In genomic region chr9:13144176-13144820, GRCh38 we compare ENCODE assay signal across 27 cellular contexts.
DNase-seq lines count a peak whose midpoint lies in the region; ATAC-seq and TF ChIP-seq lines count a peak whose summit lies in the region.
"Had no signal": no experiment of that assay in that cellular context is flagged by ENCODE, and none has a peak within 500 bp of the region (broad histone marks: within the 10 kb centered on the region; RNA-seq: fewer than 3 reads in every experiment).

No MANE protein-coding gene starts in this region.

- no peak overlapping the region for H3K4me3 ChIP-seq in dorsolateral prefrontal cortex
- H3K4me3 ChIP-seq: PC-9, skin epidermis, stomach had no signal

- H3K9me3 Mint-ChIP-seq in nephron: no peaks in the 10 kb centered on the region
- peaks cover 3% of the 10 kb centered on the region for H3K9me3 Mint-ChIP-seq in activated CD4-positive, alpha-beta memory T cell treated with anti-CD3 and anti-CD28 coated beads, Interleukin-2, amount 10 ng/mL, durations not matched to agents 7 days and 5 days

- H3K4me3 Mint-ChIP-seq in nephron: no peak overlapping the region
- H3K4me3 Mint-ChIP-seq in activated CD4-positive, alpha-beta memory T cell treated with anti-CD3 and anti-CD28 coated beads, Interleukin-2, amount 10 ng/mL, durations not matched to agents 7 days and 5 days: no peak overlapping the region
- H3K4me3 Mint-ChIP-seq: B cell, natural killer cell had no signal

- TF ChIP-seq CTCF in dorsolateral prefrontal cortex (IDR thresholded peaks at IDR 0.05 in 54 of 56, conservative IDR thresholded peaks at IDR 0.05 in 2 of 56; ENCODE audit: low read depth in 1 of 56, partially characterized antibody in 56 of 56) (no peak), nephron (IDR thresholded peaks at IDR 0.05; ENCODE audit: unreplicated experiment in 3 of 3) (no peak)

- H3K27ac Mint-ChIP-seq in nephron: peak overlapping the region; percentile 28 to 79 (median 46)
- H3K27ac Mint-ChIP-seq in activated CD4-positive, alpha-beta memory T cell treated with anti-CD3 and anti-CD28 coated beads, Interleukin-2, amount 10 ng/mL, durations not matched to agents 7 days and 5 days: no peak overlapping the region
- H3K27ac Mint-ChIP-seq: B cell, natural killer cell had no signal

- intact Hi-C loops in dorsolateral prefrontal cortex (cut with DNase I): loop anchor here in 1 of 2 donors (10.0 kb wide), 1 partner anchor 131 kb away; the partner anchor contains the start of gene MPDZ

- peaks cover 53% of the 10 kb centered on the region for H3K4me1 Mint-ChIP-seq in nephron
- H3K4me1 Mint-ChIP-seq in activated CD4-positive, alpha-beta memory T cell treated with anti-CD3 and anti-CD28 coated beads, Interleukin-2, amount 10 ng/mL, durations not matched to agents 7 days and 5 days: no peaks in the 10 kb centered on the region
- H3K4me1 Mint-ChIP-seq: B cell, natural killer cell had no signal

- no peak for ATAC-seq in left lobe of liver
- ATAC-seq: HCT116, natural killer cell had no signal

- peak; percentile 23 for DNase-seq in DMS 273 (lab: John Stamatoyannopoulos, UW; ENCODE audit: unreplicated experiment)
- DNase-seq in DMS 273 treated with DMSO at 0.1 percent for 48 hours (lab: John Stamatoyannopoulos, UW): no peak
- DNase-seq in dorsolateral prefrontal cortex: no peak
- DNase-seq in activated CD4-positive, alpha-beta memory T cell treated with anti-CD3 and anti-CD28 coated beads, Interleukin-2, amount 10 ng/mL, durations not matched to agents 7 days and 5 days: no peak
- no peak for DNase-seq in left lobe of liver (ENCODE audit: low spot score)
- no peak for DNase-seq in NCI-H187 (lab: John Stamatoyannopoulos, UW)
- DNase-seq: activated CD4-positive, alpha-beta T cell treated with anti-CD3 and anti-CD28 coated beads, Interleukin-2, amount 50 U/mL, for 1 hour; activated CD8-positive, alpha-beta memory T cell treated with anti-CD3 and anti-CD28 coated beads, Interleukin-2, amount 50 U/mL, for 48 hours; activated effector memory CD4-positive, alpha-beta T cell treated with Interleukin-2 at 50 U/mL for 16 hours; dermis blood vessel endothelial cell; IMR-90; mesendoderm; natural killer cell; NCI-H146; PC-9; SHP77 treated with DMSO at 0.1 percent for 48 hours; stomach; T-helper 1 cell had no signal

- peak overlapping the region in 58 of 59 donors; percentile 8 to 98 (median 86) for H3K27ac ChIP-seq in dorsolateral prefrontal cortex
- H3K27ac ChIP-seq in temporal lobe (ENCODE audit: low read depth, low read length): peak overlapping the region; percentile 46
- H3K27ac ChIP-seq: 22Rv1, epithelial cell of prostate, HL-60, PC-9, stomach had no signal

- POLR2A ChIA-PET in activated CD4-positive, alpha-beta memory T cell treated with anti-CD3 and anti-CD28 coated beads, Interleukin-2, amount 10 ng/mL, durations not matched to agents 7 days and 5 days (lab: Charles Lee): no interaction called here

- no peaks in the 10 kb centered on the region for H3K27me3 ChIP-seq in dorsolateral prefrontal cortex
- H3K27me3 ChIP-seq: stomach had no signal

- peaks cover 26% of the 10 kb centered on the region for H3K36me3 Mint-ChIP-seq in nephron (ENCODE audit: low read depth)
- no peaks in the 10 kb centered on the region for H3K36me3 Mint-ChIP-seq in activated CD4-positive, alpha-beta memory T cell treated with anti-CD3 and anti-CD28 coated beads, Interleukin-2, amount 10 ng/mL, durations not matched to agents 7 days and 5 days (ENCODE audit: low read depth)
- H3K36me3 Mint-ChIP-seq: natural killer cell had no signal

- no peaks in the 10 kb centered on the region for H3K27me3 Mint-ChIP-seq in nephron (ENCODE audit: low read depth)
- no peaks in the 10 kb centered on the region for H3K27me3 Mint-ChIP-seq in activated CD4-positive, alpha-beta memory T cell treated with anti-CD3 and anti-CD28 coated beads, Interleukin-2, amount 10 ng/mL, durations not matched to agents 7 days and 5 days
- H3K27me3 Mint-ChIP-seq: B cell, progenitor cell of endocrine pancreas had no signal

- CTCF ChIA-PET in activated CD4-positive, alpha-beta memory T cell treated with anti-CD3 and anti-CD28 coated beads, Interleukin-2, amount 10 ng/mL, durations not matched to agents 7 days and 5 days (lab: Charles Lee): no interaction called here
